ENCODE assay signal across 8 cellular contexts in genomic region chr11:18013790-18014507, GRCh38. TPM values are rescaled to one million over a fixed set of nuclear protein-coding genes. Genes with fewer than 3 reads are reported as not detected.
DNase-seq lines count a peak whose midpoint lies in the region; TF ChIP-seq lines count a peak whose summit lies in the region.

No MANE protein-coding gene starts in this region.

- TF ChIP-seq RAD21 in neural cell (conservative IDR thresholded peaks at IDR 0.05) = no peak

- H3K4me3 ChIP-seq in PC-9 = peak overlapping the region; percentile 69
- H3K4me3 ChIP-seq in ectodermal cell (ENCODE audit: insufficient read depth, low read depth, low read length) = peak overlapping the region; percentile 73
- peak overlapping the region; percentile 97 for H3K4me3 ChIP-seq in neural cell (ENCODE audit: low read length)

- no peaks in the 10 kb centered on the region for H4K20me1 ChIP-seq in PC-9 (ENCODE audit: insufficient read depth)
- no peaks in the 10 kb centered on the region for H4K20me1 ChIP-seq in neural cell (ENCODE audit: insufficient read depth)

- H2AFZ ChIP-seq in PC-9 = peak overlapping the region; percentile 97
- peak overlapping the region; percentile 90 for H2AFZ ChIP-seq in neural cell (ENCODE audit: low read depth, low read length)

- H3F3A ChIP-seq in PC-9 (ENCODE audit: insufficient read depth, low read depth) (peaks cover 3% of the 10 kb centered on the region; the same call in 1 of the 2 replicates), neural cell (ENCODE audit: insufficient read depth, low read length, poor library complexity, severe bottlenecking) (no peaks in the 10 kb centered on the region)

- peak; percentile 69 for DNase-seq in DMS53 (lab: John Stamatoyannopoulos, UW)
- no peak for DNase-seq in DMS53 treated with DMSO at 0.1 percent for 48 hours (lab: John Stamatoyannopoulos, UW; ENCODE audit: unreplicated experiment)
- peak in 1 of 2 experiments; percentile 3 for DNase-seq in PC-9
- no peak for DNase-seq in GM10248 (ENCODE audit: extremely low spot score)
- DNase-seq in germinal center (ENCODE audit: low spot score) = no peak
- no peak for DNase-seq in COLO829 (ENCODE audit: low spot score)

- no peak overlapping the region for H3K27ac ChIP-seq in PC-9
- no peak overlapping the region for H3K27ac ChIP-seq in ectodermal cell (ENCODE audit: insufficient read depth, low read depth, low read length, poor library complexity, severe bottlenecking)
- H3K27ac ChIP-seq in neural cell (ENCODE audit: low read length) = peak overlapping the region; percentile 82

- POLR2A ChIA-PET in PC-9 (lab: Charles Lee; ENCODE audit: unreplicated experiment) (interaction anchor here (0.7 kb wide), 1 partner anchor 820 kb away, joined by 3 read pairs; no protein-coding TSS in a partner anchor), GM10248 (lab: Yijun Ruan, JAX) (no interaction called here)

- CTCF ChIA-PET in PC-9 (lab: Charles Lee) (interaction anchor here (0.6 to 1.0 kb wide), 2 partner anchors 92 to 235 kb away, joined by 3 to 4 read pairs; partner anchors contain the start of gene SAA2), GM10248 (lab: Yijun Ruan, JAX) (interaction anchor here (0.8 to 1.4 kb wide), 8 partner anchors 11 to 255 kb away, joined by 3 to 5 read pairs (median 3); partner anchors contain the start of gene SAAL1)

- H3K79me2 ChIP-seq in PC-9 (ENCODE audit: low read depth) = peaks cover 11% of the 10 kb centered on the region; the same call in 1 of the 2 replicates
- H3K79me2 ChIP-seq in neural cell (replicated peaks; ENCODE audit: insufficient read depth, low read length) = peaks cover 6% of the 10 kb centered on the region

- intact Hi-C loops in PC-9 (cut with micrococcal nuclease; ENCODE audit: unreplicated experiment) = loop anchor here (5.0 kb wide), 1 partner anchor 93 kb away; the partner anchor contains the start of gene SAAL1

- H3K9me2 ChIP-seq in PC-9 (ENCODE audit: insufficient read depth) = no peaks in the 10 kb centered on the region
- no peaks in the 10 kb centered on the region for H3K9me2 ChIP-seq in neural cell (ENCODE audit: insufficient read depth, low read length)

- peaks cover 5% of the 10 kb centered on the region for H3K4me1 ChIP-seq in PC-9 (replicated peaks; ENCODE audit: insufficient read depth)
- peaks cover 8% of the 10 kb centered on the region for H3K4me1 ChIP-seq in ectodermal cell (ENCODE audit: control insufficient read depth, insufficient read depth, low read length)

- BruUV-seq in PC-9 (replicated peaks; lab: Mats Ljungman, UMichigan) = no TSS peak

- H3K36me3 ChIP-seq in PC-9 (ENCODE audit: low read depth) (no peaks in the 10 kb centered on the region), ectodermal cell (ENCODE audit: control insufficient read depth, insufficient read depth, low read length) (no peaks in the 10 kb centered on the region), neural cell (ENCODE audit: insufficient read depth, low read length) (no peaks in the 10 kb centered on the region)

- H3K9me3 ChIP-seq in PC-9 (ENCODE audit: insufficient read depth, low read depth) (no peaks in the 10 kb centered on the region), ectodermal cell (ENCODE audit: control insufficient read depth, low read length) (no peaks in the 10 kb centered on the region), neural cell (ENCODE audit: low read length) (no peaks in the 10 kb centered on the region)

- TF ChIP-seq EP300 in neural cell (conservative IDR thresholded peaks at IDR 0.05; ENCODE audit: poor library complexity, severe bottlenecking) = no peak

- H3K27me3 ChIP-seq in PC-9 (ENCODE audit: insufficient read depth, low read depth) (no peaks in the 10 kb centered on the region), ectodermal cell (ENCODE audit: control insufficient read depth, insufficient read depth, low read length, poor library complexity, severe bottlenecking) (peaks cover 25% of the 10 kb centered on the region), neural cell (ENCODE audit: insufficient read depth, low read depth, low read length) (no peaks in the 10 kb centered on the region)

- TF ChIP-seq CTCF in PC-9 (conservative IDR thresholded peaks at IDR 0.05) (no peak), neural cell (IDR thresholded peaks at IDR 0.05; ENCODE audit: poor library complexity, severe bottlenecking) (no peak), GM10248 (IDR thresholded peaks at IDR 0.05; ENCODE audit: control extremely low read depth, extremely low read depth, low read depth, missing control alignments) (no peak)

- H3K9ac ChIP-seq in neural cell (ENCODE audit: low read length) = peak overlapping the region; percentile 92

- H3K4me2 ChIP-seq in PC-9 = peak overlapping the region; percentile 80
- H3K4me2 ChIP-seq in neural cell (ENCODE audit: low read length) = peak overlapping the region; percentile 74

- WGBS in ectodermal cell, 2 experiments = 24 to 30% methylated on average over 9 to 11 of the region's 11 CpGs

TF ChIP-seq in neural cell, 6 proteins besides CTCF, POLR2A, EP300 and RAD21:
- TF ChIP-seq MXI1 (conservative IDR thresholded peaks at IDR 0.05; ENCODE audit: poor library complexity, severe bottlenecking) (no peak), EZH2 (IDR thresholded peaks at IDR 0.05; ENCODE audit: borderline replicate concordance, insufficient read depth, low read length, poor library complexity, severe bottlenecking) (no peak), SMC3 (conservative IDR thresholded peaks at IDR 0.05; ENCODE audit: poor library complexity) (no peak), TAF1 (IDR thresholded peaks at IDR 0.05; ENCODE audit: low read depth) (no peak), POLR2AphosphoS5 (IDR thresholded peaks at IDR 0.05) (no peak)
- TF ChIP-seq, protein P1, sequence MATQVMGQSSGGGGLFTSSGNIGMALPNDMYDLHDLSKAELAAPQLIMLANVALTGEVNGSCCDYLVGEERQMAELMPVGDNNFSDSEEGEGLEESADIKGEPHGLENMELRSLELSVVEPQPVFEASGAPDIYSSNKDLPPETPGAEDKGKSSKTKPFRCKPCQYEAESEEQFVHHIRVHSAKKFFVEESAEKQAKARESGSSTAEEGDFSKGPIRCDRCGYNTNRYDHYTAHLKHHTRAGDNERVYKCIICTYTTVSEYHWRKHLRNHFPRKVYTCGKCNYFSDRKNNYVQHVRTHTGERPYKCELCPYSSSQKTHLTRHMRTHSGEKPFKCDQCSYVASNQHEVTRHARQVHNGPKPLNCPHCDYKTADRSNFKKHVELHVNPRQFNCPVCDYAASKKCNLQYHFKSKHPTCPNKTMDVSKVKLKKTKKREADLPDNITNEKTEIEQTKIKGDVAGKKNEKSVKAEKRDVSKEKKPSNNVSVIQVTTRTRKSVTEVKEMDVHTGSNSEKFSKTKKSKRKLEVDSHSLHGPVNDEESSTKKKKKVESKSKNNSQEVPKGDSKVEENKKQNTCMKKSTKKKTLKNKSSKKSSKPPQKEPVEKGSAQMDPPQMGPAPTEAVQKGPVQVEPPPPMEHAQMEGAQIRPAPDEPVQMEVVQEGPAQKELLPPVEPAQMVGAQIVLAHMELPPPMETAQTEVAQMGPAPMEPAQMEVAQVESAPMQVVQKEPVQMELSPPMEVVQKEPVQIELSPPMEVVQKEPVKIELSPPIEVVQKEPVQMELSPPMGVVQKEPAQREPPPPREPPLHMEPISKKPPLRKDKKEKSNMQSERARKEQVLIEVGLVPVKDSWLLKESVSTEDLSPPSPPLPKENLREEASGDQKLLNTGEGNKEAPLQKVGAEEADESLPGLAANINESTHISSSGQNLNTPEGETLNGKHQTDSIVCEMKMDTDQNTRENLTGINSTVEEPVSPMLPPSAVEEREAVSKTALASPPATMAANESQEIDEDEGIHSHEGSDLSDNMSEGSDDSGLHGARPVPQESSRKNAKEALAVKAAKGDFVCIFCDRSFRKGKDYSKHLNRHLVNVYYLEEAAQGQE (IDR thresholded peaks at IDR 0.05; ENCODE audit: borderline replicate concordance) = no peak

RNA-seq across cellular contexts. Expression of gene SERGEF, which starts 1.1 kb away (rescaled TPM):
- 28.7 and 34.1 TPM in 2 replicates for total RNA-seq in PC-9 (2021)
- polyA plus RNA-seq in ectodermal cell (2013, experiment 1 of 4) = 36.4 TPM
- 30.8 TPM for polyA plus RNA-seq in ectodermal cell (2013, experiment 2 of 4)
- 27.9 TPM for polyA plus RNA-seq in ectodermal cell (2013, experiment 3 of 4)
- polyA plus RNA-seq in ectodermal cell (2013, experiment 4 of 4) = 25.7 TPM
- polyA plus RNA-seq in neural cell = 49.6 and 60.0 TPM in 2 replicates
- polyA minus RNA-seq in neural cell = 50.6 TPM in 2 replicates

RNA-seq across cellular contexts. Expression of gene TPH1, which starts 32.1 kb away (rescaled TPM):
- 0.10 TPM in 1 of 2 replicates, not detected in the other for total RNA-seq in PC-9 (2021)
- 0.57 TPM for polyA plus RNA-seq in ectodermal cell (2013, experiment 1 of 4)
- polyA plus RNA-seq in ectodermal cell (2013, experiment 2 of 4) = 0.73 TPM
- polyA plus RNA-seq in ectodermal cell (2013, experiment 3 of 4) = 0.43 TPM
- 0.20 TPM for polyA plus RNA-seq in ectodermal cell (2013, experiment 4 of 4)
- 1.2 and 1.4 TPM in 2 replicates for polyA plus RNA-seq in neural cell
- polyA minus RNA-seq in neural cell = 1.6 and 1.7 TPM in 2 replicates
